ENCODE assay signal across 19 cellular contexts in the genomic region with DNA sequence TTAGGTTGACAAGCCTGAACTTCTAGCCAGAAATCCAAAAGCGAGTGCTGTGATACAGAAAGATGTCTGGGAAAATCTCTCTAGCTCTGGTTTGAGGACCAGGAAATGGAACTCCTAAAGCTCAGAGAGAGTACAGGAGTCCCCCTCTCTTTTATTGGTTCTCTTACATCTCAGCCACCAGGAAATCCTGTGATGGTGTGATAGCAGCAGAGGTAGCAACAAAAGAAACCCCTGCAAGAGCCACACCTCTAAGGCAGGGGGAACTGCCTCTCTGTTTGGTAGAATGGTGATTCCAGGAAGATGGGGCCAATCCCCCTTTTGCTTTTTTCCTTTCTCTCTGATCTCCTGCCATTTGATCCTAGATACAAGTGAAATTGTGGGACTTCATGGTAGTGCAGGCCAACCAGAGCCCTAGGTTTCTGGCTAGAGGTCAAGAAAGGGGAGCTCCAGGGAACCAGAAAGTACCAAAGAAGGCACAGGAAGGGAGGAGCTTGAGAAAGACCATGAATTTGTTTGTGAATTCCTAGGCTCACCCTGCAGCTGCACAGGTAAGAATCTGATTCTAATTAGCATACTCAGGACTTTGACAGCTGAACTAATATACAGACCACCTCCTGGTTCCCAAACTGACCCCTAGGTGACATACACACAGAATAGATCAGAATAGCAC.
A peak's percentile ranks its signal among the peaks of the same experiment; 100 is the strongest.
DNase-seq lines count a peak whose midpoint lies in the region; ATAC-seq, FAIRE-seq and TF ChIP-seq lines count a peak whose summit lies in the region.
"Had no signal": no experiment of that assay in that cellular context is flagged by ENCODE, and none has a peak within 500 bp of the region (broad histone marks: within the 10 kb centered on the region; RNA-seq: fewer than 3 reads in every experiment).

No MANE protein-coding gene starts in this region.

- H2BK20ac ChIP-seq in H1 (ENCODE audit: low read length): no peak overlapping the region

- POLR2A ChIA-PET in H1 (lab: Charles Lee; ENCODE audit: partially characterized antibody): no interaction called here

- intact Hi-C loops in left ventricle myocardium superior (cut with micrococcal nuclease): no loop called here

- H4K91ac ChIP-seq in H1 (replicated peaks; ENCODE audit: insufficient read length, low read length): no peak overlapping the region

- H3K14ac ChIP-seq in H1 (ENCODE audit: insufficient read length): no peak overlapping the region

- peak overlapping the region; percentile 78 for H3K27ac Mint-ChIP-seq in T-helper 17 cell

- no peak overlapping the region for H4K8ac ChIP-seq in H1 (ENCODE audit: extremely low read depth, insufficient read depth, low read length)

- H4K20me1 ChIP-seq in H1 (replicated peaks in 1 of 2; ENCODE audit: control insufficient read depth in 1 of 2, insufficient read depth in 2 of 2, low read length in 2 of 2): no peaks in the 10 kb centered on the region

- no peak for TF ChIP-seq EP300 in H1 (IDR thresholded peaks at IDR 0.05; ENCODE audit: borderline replicate concordance in 1 of 2, low read depth in 2 of 2, low read length in 2 of 2)

- CTCF ChIA-PET in H1 (lab: Charles Lee; ENCODE audit: partially characterized antibody): interaction anchor here (1.1 to 1.3 kb wide), 2 partner anchors 9 kb away, joined by 3 to 4 read pairs; no protein-coding TSS in a partner anchor

- TF ChIP-seq CTCF in cardiac muscle cell (IDR thresholded peaks at IDR 0.05; ENCODE audit: low read depth, low read length) (no peak), H1 (IDR thresholded peaks at IDR 0.05; ENCODE audit: control extremely low read depth in 1 of 3, insufficient read depth in 1 of 3, low read depth in 1 of 3, low read length in 3 of 3) (no peak)

- no peak for ATAC-seq in left ventricle myocardium superior
- peak; percentile 95 for ATAC-seq in T-helper 17 cell
- ATAC-seq in HG03520 (IDR thresholded peaks at IDR 0.05; ENCODE audit: unreplicated experiment): no peak

- H3K56ac ChIP-seq in H1 (replicated peaks; ENCODE audit: insufficient read length, low read depth, low read length): no peak overlapping the region

- 89% methylated on average over 1 of the region's 1 CpG; no CpG with 5 or more reads in 1 of the 2 experiments for WGBS in H1 (ENCODE audit: extremely low coverage in 1 of 2, insufficient coverage in 1 of 2, insufficient read length in 1 of 2, insufficient replicate concordance in 2 of 2, low coverage in 1 of 2, low lambda C conversion rate in 2 of 2, missing lambda C conversion rate in 1 of 2), 2 experiments

- peak overlapping the region; percentile 91 for H3K27ac ChIP-seq in cardiac muscle cell
- H3K27ac ChIP-seq in H1 (ENCODE audit: low read depth, low read length): no peak overlapping the region
- H3K27ac ChIP-seq: SJSA1 had no signal

- H3K4me3 ChIP-seq in cardiac muscle cell: no peak overlapping the region
- H3K4me3 ChIP-seq in H1 (ENCODE audit: extremely low read depth in 1 of 4, insufficient read depth in 2 of 4, low read depth in 3 of 4, low read length in 4 of 4): no peak overlapping the region
- H3K4me3 ChIP-seq: lung, SJSA1 had no signal

- H3K79me2 ChIP-seq in H1 (ENCODE audit: control insufficient read depth in 1 of 2, insufficient read depth in 2 of 2, low read length in 2 of 2): no peaks in the 10 kb centered on the region

- H2BK12ac ChIP-seq in H1 (ENCODE audit: low read depth, low read length): no peak overlapping the region

- no peak overlapping the region for H3K4ac ChIP-seq in H1 (replicated peaks; ENCODE audit: insufficient read length, low read depth, low read length)

- H2AK5ac ChIP-seq in H1 (ENCODE audit: low read depth, low read length): no peak overlapping the region

- H3K4me1 Mint-ChIP-seq in T-helper 17 cell: peaks cover 37% of the 10 kb centered on the region

- H2BK15ac ChIP-seq in H1 (ENCODE audit: low read length): no peak overlapping the region

- in situ Hi-C loops in ACHN (cut with HindIII; ENCODE audit: low pct_ligation_motif_present, low pct_unique_long_range_greater_than_20kb, low sequenced_read_pairs): no loop called here

- TF ChIP-seq RAD21 in H1 (IDR thresholded peaks at IDR 0.05 in 1 of 2, conservative IDR thresholded peaks at IDR 0.05 in 1 of 2; ENCODE audit: low read depth in 2 of 2, low read length in 2 of 2): no peak

- H3K36me3 Mint-ChIP-seq in T-helper 17 cell (ENCODE audit: low read depth): no peaks in the 10 kb centered on the region

- no peak overlapping the region for H3K4me2 ChIP-seq in H1 (ENCODE audit: insufficient read depth in 1 of 2, low read depth in 2 of 2, low read length in 2 of 2)

- peak overlapping the region in 1 of 4 experiments; percentile 11; a peak in 1 of 7 replicates for H3K9ac ChIP-seq in H1 (replicated peaks in 1 of 4; ENCODE audit: extremely low read depth in 1 of 4, low read depth in 3 of 4, low read length in 3 of 4)

- H3K23ac ChIP-seq in H1 (ENCODE audit: insufficient read length): no peak overlapping the region

- H2BK5ac ChIP-seq in H1 (ENCODE audit: low read depth, low read length): no peak overlapping the region

- TF ChIP-seq POLR2A in H1 (IDR thresholded peaks at IDR 0.05; ENCODE audit: control extremely low read depth in 1 of 2, low read depth in 2 of 2, low read length in 2 of 2): no peak

- H3K9me3 ChIP-seq in cardiac muscle cell (ENCODE audit: low read depth) (no peaks in the 10 kb centered on the region), T-helper 17 cell (ENCODE audit: control insufficient read depth, low read length, poor library complexity, severe bottlenecking) (no peaks in the 10 kb centered on the region), H1 (ENCODE audit: insufficient read depth in 2 of 2, low read depth in 1 of 2, low read length in 1 of 2) (no peaks in the 10 kb centered on the region)
- H3K9me3 ChIP-seq: SJSA1 had no signal

- H3K4me1 ChIP-seq in cardiac muscle cell (ENCODE audit: low read depth): peaks cover 50% of the 10 kb centered on the region
- peaks cover 0 to 4% (median 3%) of the 10 kb centered on the region in 4 experiments; a peak in 2 of 7 replicates for H3K4me1 ChIP-seq in H1 (replicated peaks in 1 of 4; ENCODE audit: control insufficient read depth in 3 of 4, insufficient read depth in 4 of 4, low read length in 3 of 4)
- H3K4me1 ChIP-seq: SJSA1 had no signal

- H3K36me3 ChIP-seq in cardiac muscle cell (no peaks in the 10 kb centered on the region), H1 (ENCODE audit: control insufficient read depth in 2 of 4, insufficient read depth in 4 of 4, low read length in 3 of 4) (peaks cover 0 to 8% (median 0%) of the 10 kb centered on the region in 4 experiments; a peak in 1 of 8 replicates)
- H3K36me3 ChIP-seq: SJSA1 had no signal

- H3K4me3 Mint-ChIP-seq in T-helper 17 cell: peak overlapping the region; percentile 80

- H3K27me3 Mint-ChIP-seq in T-helper 17 cell: no peaks in the 10 kb centered on the region
- H3K27me3 Mint-ChIP-seq: naive B cell had no signal

- peak; percentile 19 for FAIRE-seq in H1 (lab: Jason Lieb, UNC)
- FAIRE-seq: frontal cortex had no signal

- H4K5ac ChIP-seq in H1 (ENCODE audit: insufficient read length, low read depth, low read length): no peak overlapping the region

- DNase-seq in cardiac muscle cell (ENCODE audit: low read depth in 1 of 2, low spot score in 1 of 2) (no peak), left ventricle myocardium superior (no peak), T-helper 17 cell (no peak), H1 (ENCODE audit: low read depth in 1 of 2, low spot score in 2 of 2) (no peak), ACHN (no peak), inferior parietal cortex (ENCODE audit: extremely low spot score) (no peak)
- DNase-seq: activated CD4-positive, alpha-beta T cell treated with anti-CD3 and anti-CD28 coated beads for 48 hours; Calu3; MV-4-11; naive B cell; NCI-H2081 treated with DMSO at 0.1 percent for 48 hours; NCI-H524 treated with DMSO at 0.1 percent for 48 hours; posterior cingulate gyrus; substantia nigra; T1000 had no signal

- no peak overlapping the region for H3K18ac ChIP-seq in H1 (ENCODE audit: extremely low read depth, low read length)

- H3K27me3 ChIP-seq in cardiac muscle cell: no peaks in the 10 kb centered on the region
- H3K27me3 ChIP-seq in H1 (replicated peaks in 1 of 4; ENCODE audit: control insufficient read depth in 3 of 4, extremely low read depth in 1 of 4, insufficient read depth in 3 of 4, low read length in 3 of 4): no peaks in the 10 kb centered on the region
- H3K27me3 ChIP-seq: SJSA1 had no signal

- no peaks in the 10 kb centered on the region for H3K23me2 ChIP-seq in H1 (ENCODE audit: low read depth, low read length)

- H2AFZ ChIP-seq in H1 (ENCODE audit: low read length): no peak overlapping the region

- H2BK120ac ChIP-seq in H1 (replicated peaks; ENCODE audit: low read depth, low read length): no peak overlapping the region

- no peaks in the 10 kb centered on the region; the same call in 1 of the 2 replicates for H3K79me1 ChIP-seq in H1 (ENCODE audit: low read depth, low read length)

TF ChIP-seq in H1, 55 proteins besides CTCF, POLR2A, EP300 and RAD21:
- TF ChIP-seq JUN (IDR thresholded peaks at IDR 0.05; ENCODE audit: low read depth, low read length) (no peak), CREB1 (IDR thresholded peaks at IDR 0.05) (no peak), GTF2F1 (IDR thresholded peaks at IDR 0.05; ENCODE audit: borderline replicate concordance, low read depth, low read length) (no peak), SP4 (IDR thresholded peaks at IDR 0.05; ENCODE audit: low read length) (no peak), JUND (IDR thresholded peaks at IDR 0.05; ENCODE audit: low read length) (no peak), RXRA (IDR thresholded peaks at IDR 0.05; ENCODE audit: insufficient read depth, low read depth, low read length) (no peak), RBBP5 (IDR thresholded peaks at IDR 0.05; ENCODE audit: borderline replicate concordance, low read depth, low read length) (no peak), RFX5 (IDR thresholded peaks at IDR 0.05; ENCODE audit: borderline replicate concordance, low read depth, low read length) (no peak), TAF7 (optimal IDR thresholded peaks at IDR 0.05; ENCODE audit: borderline replicate concordance, low read depth, low read length) (no peak), SIRT6 (IDR thresholded peaks at IDR 0.05; ENCODE audit: low read length) (no peak)
